In the genomic region with DNA sequence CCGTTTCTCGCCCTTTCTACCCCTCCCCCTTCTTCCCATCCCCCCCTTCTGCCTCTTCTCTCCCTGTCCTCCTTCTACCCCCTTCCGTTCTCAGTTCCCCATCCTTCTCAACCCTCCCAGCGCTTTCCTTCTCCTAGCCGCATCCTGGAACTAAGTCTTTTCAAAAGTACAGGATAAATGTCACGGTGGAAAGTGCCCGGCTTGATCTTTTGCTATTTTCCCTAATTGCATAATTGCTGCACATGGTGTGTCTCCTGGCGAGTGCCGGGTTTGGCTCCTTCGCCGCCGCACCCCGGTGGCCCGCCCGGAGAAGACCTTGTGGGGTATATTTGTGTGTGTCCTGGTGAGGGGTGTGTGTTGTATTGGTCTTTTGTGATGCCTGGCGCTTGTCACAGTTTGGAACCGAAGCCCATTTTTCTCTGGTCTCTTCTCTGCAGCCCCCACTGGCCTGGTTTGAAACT, we compare ENCODE assay signal across 8 cellular contexts. TPM values are rescaled to one million over a fixed set of nuclear protein-coding genes. Genes with fewer than 3 reads are reported as not detected.
A peak's percentile ranks its signal among the peaks of the same experiment; 100 is the strongest.
DNase-seq lines count a peak whose midpoint lies in the region; ATAC-seq and TF ChIP-seq lines count a peak whose summit lies in the region.

No MANE protein-coding gene starts in this region.

- H3K27ac ChIP-seq in CD4-positive, CD25-positive, alpha-beta regulatory T cell (ENCODE audit: insufficient read depth, low read length, poor library complexity, severe bottlenecking), result no peak overlapping the region
- H3K27ac ChIP-seq in left ventricle myocardium inferior (replicated peaks) (peak overlapping the region; percentile 89), prostate gland (peak overlapping the region; percentile 82 to 88)

- no peak for ATAC-seq in CD4-positive, CD25-positive, alpha-beta regulatory T cell (ENCODE audit: low read depth in 2 of 2)
- ATAC-seq in GM21515 (IDR thresholded peaks at IDR 0.05; ENCODE audit: unreplicated experiment) (peak; percentile 24), GM18517 (IDR thresholded peaks at IDR 0.05; ENCODE audit: unreplicated experiment) (no peak)
- ATAC-seq in activated naive CD8-positive, alpha-beta T cell treated with anti-CD3 and anti-CD28 coated beads, Interleukin-2, amount 50 U/mL, for 24 hours, result no peak

- no peaks in the 10 kb centered on the region for H3K36me3 ChIP-seq in CD4-positive, CD25-positive, alpha-beta regulatory T cell (ENCODE audit: control insufficient read depth, insufficient read depth, low read length)
- H3K36me3 ChIP-seq in left ventricle myocardium inferior (no peaks in the 10 kb centered on the region), prostate gland (no peaks in the 10 kb centered on the region)

- peaks cover 0 to 1% (median 0%) of the 10 kb centered on the region in 7 donors for H3K9me3 Mint-ChIP-seq in CD4-positive, CD25-positive, alpha-beta regulatory T cell
- no peaks in the 10 kb centered on the region for H3K9me3 Mint-ChIP-seq in activated naive CD8-positive, alpha-beta T cell treated with anti-CD3 and anti-CD28 coated beads, Interleukin-2, amount 50 U/mL, for 24 hours

- DNase-seq in CD4-positive, CD25-positive, alpha-beta regulatory T cell, result peak in 2 of 3 donors; percentile 12 to 14
- DNase-seq in MV-4-11 (lab: John Stamatoyannopoulos, UW) (peak; percentile 7), left ventricle myocardium inferior (no peak), prostate gland (ENCODE audit: low spot score) (no peak), NOMO-1 treated with dmso at 0.1 percent for 144 hours (lab: John Stamatoyannopoulos, UW; ENCODE audit: unreplicated experiment) (no peak)
- DNase-seq in activated naive CD8-positive, alpha-beta T cell treated with anti-CD3 and anti-CD28 coated beads, Interleukin-2, amount 50 U/mL, for 24 hours, result peak; percentile 35

- no peak for TF ChIP-seq POLR2A in prostate gland (IDR thresholded peaks at IDR 0.05)

- H3K27me3 ChIP-seq in CD4-positive, CD25-positive, alpha-beta regulatory T cell (ENCODE audit: control insufficient read depth, insufficient read depth, low read length), result peaks cover 19% of the 10 kb centered on the region
- H3K27me3 ChIP-seq in left ventricle myocardium inferior (ENCODE audit: low read depth) (no peaks in the 10 kb centered on the region), prostate gland (replicated peaks; ENCODE audit: insufficient read depth) (no peaks in the 10 kb centered on the region)

- H3K27ac Mint-ChIP-seq in CD4-positive, CD25-positive, alpha-beta regulatory T cell, result peak overlapping the region; percentile 78 to 98 (median 90)
- H3K27ac Mint-ChIP-seq in activated naive CD8-positive, alpha-beta T cell treated with anti-CD3 and anti-CD28 coated beads, Interleukin-2, amount 50 U/mL, for 24 hours, result peak overlapping the region; percentile 80

- peaks cover 26% of the 10 kb centered on the region for H3K27me3 Mint-ChIP-seq in CD4-positive, CD25-positive, alpha-beta regulatory T cell
- peaks cover 8% of the 10 kb centered on the region for H3K27me3 Mint-ChIP-seq in activated naive CD8-positive, alpha-beta T cell treated with anti-CD3 and anti-CD28 coated beads, Interleukin-2, amount 50 U/mL, for 24 hours

- intact Hi-C loops in left ventricle myocardium inferior (cut with micrococcal nuclease), result no loop called here
- intact Hi-C loops in prostate gland (cut with DNase I), result loop anchor here (10.0 kb wide), 1 partner anchor 601 kb away; a partner anchor contains a TSS

- H3K4me3 Mint-ChIP-seq in CD4-positive, CD25-positive, alpha-beta regulatory T cell, result peak overlapping the region; percentile 56 to 90 (median 88)
- peak overlapping the region; percentile 87 for H3K4me3 Mint-ChIP-seq in activated naive CD8-positive, alpha-beta T cell treated with anti-CD3 and anti-CD28 coated beads, Interleukin-2, amount 50 U/mL, for 24 hours

- H3K4me3 ChIP-seq in CD4-positive, CD25-positive, alpha-beta regulatory T cell (ENCODE audit: low read depth, low read length), result peak overlapping the region; percentile 51
- H3K4me3 ChIP-seq in left ventricle myocardium inferior (peak overlapping the region; percentile 97), prostate gland (peak overlapping the region; percentile 88 to 97)

- no peaks in the 10 kb centered on the region for H3K36me3 Mint-ChIP-seq in CD4-positive, CD25-positive, alpha-beta regulatory T cell
- no peaks in the 10 kb centered on the region for H3K36me3 Mint-ChIP-seq in activated naive CD8-positive, alpha-beta T cell treated with anti-CD3 and anti-CD28 coated beads, Interleukin-2, amount 50 U/mL, for 24 hours (ENCODE audit: low read depth)

- peaks cover 0 to 29% (median 7%) of the 10 kb centered on the region in 4 donors for H3K4me1 Mint-ChIP-seq in CD4-positive, CD25-positive, alpha-beta regulatory T cell
- peaks cover 29% of the 10 kb centered on the region for H3K4me1 Mint-ChIP-seq in activated naive CD8-positive, alpha-beta T cell treated with anti-CD3 and anti-CD28 coated beads, Interleukin-2, amount 50 U/mL, for 24 hours

- H3K4me1 ChIP-seq in CD4-positive, CD25-positive, alpha-beta regulatory T cell (ENCODE audit: control insufficient read depth, insufficient read depth, low read length, poor library complexity, severe bottlenecking), result peaks cover 6% of the 10 kb centered on the region
- peaks cover 48% of the 10 kb centered on the region for H3K4me1 ChIP-seq in left ventricle myocardium inferior
- H3K4me1 ChIP-seq in prostate gland (replicated peaks), result no peaks in the 10 kb centered on the region

- 0% methylated on average over 17 of the region's 17 CpGs for WGBS in prostate gland

- H3K9me3 ChIP-seq in CD4-positive, CD25-positive, alpha-beta regulatory T cell (ENCODE audit: control insufficient read depth in 2 of 2, low read length in 2 of 2), result no peaks in the 10 kb centered on the region
- H3K9me3 ChIP-seq in left ventricle myocardium inferior (replicated peaks), result no peaks in the 10 kb centered on the region
- H3K9me3 ChIP-seq in prostate gland, result no peaks in the 10 kb centered on the region

- TF ChIP-seq CTCF in left ventricle myocardium inferior (IDR thresholded peaks at IDR 0.05; ENCODE audit: borderline replicate concordance), result no peak
- TF ChIP-seq CTCF in prostate gland (IDR thresholded peaks at IDR 0.05), result no peak

RNA-seq across cellular contexts. Expression of a gene that starts 0.6 kb away (rescaled TPM):
- total RNA-seq in CD4-positive, CD25-positive, alpha-beta regulatory T cell, result 1.8 TPM
- polyA plus RNA-seq in CD4-positive, CD25-positive, alpha-beta regulatory T cell, result 1 to 10 TPM in 3 of 4 donors, under 1 TPM in 1; 0.81 to 9.6 (median 2.9) TPM
- total RNA-seq in left ventricle myocardium inferior, result 47.2 TPM
- 10 to 100 TPM; 25.9 to 48.7 TPM for total RNA-seq in prostate gland

Comparison
In these comparisons a context has a peak if more than half of its experiments do, and no peak if none do; other contexts are left out.
1. DNase-seq: peak in CD4-positive, CD25-positive, alpha-beta regulatory T cell (2 of 3), MV-4-11 (single experiment) and activated naive CD8-positive, alpha-beta T cell treated with anti-CD3 and anti-CD28 coated beads, Interleukin-2, amount 50 U/mL, for 24 hours (single experiment); none in left ventricle myocardium inferior (single experiment), prostate gland (single experiment) and NOMO-1 treated with dmso at 0.1 percent for 144 hours (single experiment).
2. Peak in every context shown above with its lines, with median percentiles within 50 percentile points of each other: H3K4me3 ChIP-seq.